1 cellular context compared by ENCODE assay signal in genomic region chr5:95555553-95555952, GRCh38.
TF ChIP-seq lines count a peak whose summit lies in the region.

No MANE protein-coding gene starts in this region.

TF ChIP-seq in HCT116, 20 proteins besides CTCF, POLR2A, EP300 and RAD21 (continued from another document):
- no peak for TF ChIP-seq SRF (IDR thresholded peaks at IDR 0.05; ENCODE audit: low read depth)
- no peak for TF ChIP-seq SP1 (IDR thresholded peaks at IDR 0.05; ENCODE audit: low read depth)
- TF ChIP-seq ELF1 (IDR thresholded peaks at IDR 0.05; ENCODE audit: borderline replicate concordance, low read depth): no peak
- TF ChIP-seq CEBPB (IDR thresholded peaks at IDR 0.05; ENCODE audit: low read depth): no peak
- no peak for TF ChIP-seq EGR1 (IDR thresholded peaks at IDR 0.05; ENCODE audit: low read depth)
- no peak for TF ChIP-seq POLR2AphosphoS5 (IDR thresholded peaks at IDR 0.05; ENCODE audit: low read depth, low read length)
- no peak for TF ChIP-seq JUND (IDR thresholded peaks at IDR 0.05)
- no peak for TF ChIP-seq ATF3 (IDR thresholded peaks at IDR 0.05)
- no peak for TF ChIP-seq YY1 (IDR thresholded peaks at IDR 0.05; ENCODE audit: extremely low read depth, insufficient replicate concordance, low read depth, low read length)
- no peak for TF ChIP-seq TCF7L2 (IDR thresholded peaks at IDR 0.05; ENCODE audit: borderline replicate concordance, extremely low read depth, insufficient read depth, insufficient read length)
